6 cellular contexts compared by ENCODE assay signal in genomic region chr17:61848247-61848646, GRCh38.
"Had no signal": no experiment of that assay in that cellular context is flagged by ENCODE, and none has a peak within 500 bp of the region (broad histone marks: within the 10 kb centered on the region; RNA-seq: fewer than 3 reads in every experiment).

No MANE protein-coding gene starts in this region.

- H3K4me3 ChIP-seq: K562 had no signal

- ATAC-seq: HepG2, K562 had no signal

- H3K9ac ChIP-seq: KMS-11 had no signal

- H3K4me2 ChIP-seq: KMS-11 had no signal

- H3K27ac ChIP-seq: HL-60, KMS-11 had no signal

- DNase-seq: KBM-7, KG1 had no signal
